Comparison of ENCODE assay signal across 17 cellular contexts in genomic region chr14:96639550-96639949, GRCh38.
DNase-seq lines count a peak whose midpoint lies in the region; ATAC-seq and TF ChIP-seq lines count a peak whose summit lies in the region.
"Had no signal": no experiment of that assay in that cellular context is flagged by ENCODE, and none has a peak within 500 bp of the region (broad histone marks: within the 10 kb centered on the region; RNA-seq: fewer than 3 reads in every experiment).

No MANE protein-coding gene starts in this region.

- H3K27me3 ChIP-seq in stomach: no peaks in the 10 kb centered on the region
- H3K27me3 ChIP-seq: SJCRH30 had no signal

- DNase-seq in NCI-H345 (lab: John Stamatoyannopoulos, UW) (peak; percentile 43), NCI-H345 treated with DMSO at 0.1 percent for 48 hours (lab: John Stamatoyannopoulos, UW; ENCODE audit: unreplicated experiment) (no peak), SHP77 (lab: John Stamatoyannopoulos, UW) (peak; percentile 56 to 60), iPS-NIHi7 (ENCODE audit: extremely low spot score) (peak; percentile 5), stomach (peak; percentile 23), SW480 (ENCODE audit: low spot score) (no peak)
- DNase-seq: DMS153, H7, NCI-H1417, NCI-H187, NCI-H2107, NCI-H524 treated with DMSO at 0.1 percent for 48 hours, PC-9, SJCRH30 had no signal

- TF ChIP-seq CTCF in stomach (IDR thresholded peaks at IDR 0.05): no peak

- H3K27ac ChIP-seq in stomach: no peak overlapping the region
- H3K27ac ChIP-seq: KMS-11, PC-9, RWPE1, SJCRH30 had no signal

- no peaks in the 10 kb centered on the region for H3K9me3 ChIP-seq in stomach
- H3K9me3 ChIP-seq: SJCRH30 had no signal

- H3K4me3 ChIP-seq in stomach: no peak overlapping the region
- H3K4me3 ChIP-seq: PC-9, SJCRH30 had no signal

- WGBS in stomach, 5 donors: 82 to 91% (median 87%) methylated on average over 8 of the region's 8 CpGs

- TF ChIP-seq EP300 in stomach (IDR thresholded peaks at IDR 0.05): no peak

- intact Hi-C loops in stomach (cut with DNase I; ENCODE audit: low total_unique reads): no loop called here

- no peak for TF ChIP-seq POLR2A in stomach (IDR thresholded peaks at IDR 0.05)

- no peaks in the 10 kb centered on the region for H3K36me3 ChIP-seq in stomach
- H3K36me3 ChIP-seq: SJCRH30 had no signal

- no peak for ATAC-seq in HG03196 (IDR thresholded peaks at IDR 0.05; ENCODE audit: unreplicated experiment)

- H3K4me1 ChIP-seq in stomach: no peaks in the 10 kb centered on the region
- H3K4me1 ChIP-seq: SJCRH30 had no signal

Comparison
In these comparisons a context has a peak if more than half of its experiments do, and no peak if none do; other contexts are left out.
1. DNase-seq: peak in NCI-H345 (single experiment), SHP77 (2 of 2), iPS-NIHi7 (single experiment) and stomach (single experiment); none in NCI-H345 treated with DMSO at 0.1 percent for 48 hours (single experiment) and SW480 (single experiment).